ENCODE assay signal across 8 cellular contexts in genomic region chr15:90871716-90872480, GRCh38. TPM values are rescaled to one million over a fixed set of nuclear protein-coding genes. Genes with fewer than 3 reads are reported as not detected.
DNase-seq lines count a peak whose midpoint lies in the region; ATAC-seq and TF ChIP-seq lines count a peak whose summit lies in the region.

No MANE protein-coding gene starts in this region.

- peak overlapping the region; percentile 67 for H3K4me3 Mint-ChIP-seq in endodermal cell
- peak overlapping the region; percentile 77 to 93 (median 86) for H3K4me3 Mint-ChIP-seq in naive B cell

- intact Hi-C loops in sciatic nerve (cut with DNase I), result no loop called here

- H3K4me3 ChIP-seq in ACC112 (ENCODE audit: low read depth, low read length), result peak overlapping the region; percentile 85
- H3K4me3 ChIP-seq in SJCRH30, result peak overlapping the region; percentile 72
- peak overlapping the region; percentile 84 for H3K4me3 ChIP-seq in endodermal cell (ENCODE audit: low read length)

- H3K79me2 ChIP-seq in ACC112 (ENCODE audit: control insufficient read depth, insufficient read depth, low read length, unreplicated experiment), result peaks cover 52% of the 10 kb centered on the region

- H3K27ac Mint-ChIP-seq in endodermal cell (peak overlapping the region; percentile 86), naive B cell (peak overlapping the region in 4 of 6 donors; percentile 24 to 89 (median 82))

- H3K36me3 ChIP-seq in ACC112 (ENCODE audit: insufficient read depth, low read length) (0 out of 2 replicates have a peak, but pooled peaks cover 3% of the 10 kb centered on the region), SJCRH30 (no peaks in the 10 kb centered on the region; the same call in 1 of the 2 replicates), endodermal cell (ENCODE audit: control insufficient read depth, insufficient read depth, low read length) (peaks cover 7% of the 10 kb centered on the region)

- H3K27me3 ChIP-seq in ACC112 (ENCODE audit: insufficient read depth, low read length) (no peaks in the 10 kb centered on the region), SJCRH30 (no peaks in the 10 kb centered on the region), endodermal cell (ENCODE audit: control insufficient read depth, insufficient read depth, low read length, poor library complexity, severe bottlenecking) (no peaks in the 10 kb centered on the region)

- TF ChIP-seq POLR2A in GM18526 (IDR thresholded peaks at IDR 0.05; ENCODE audit: extremely low read depth, insufficient read length), result peak; percentile 7

- peaks cover 61% of the 10 kb centered on the region for H3K4me1 Mint-ChIP-seq in endodermal cell
- peaks cover 35 to 53% (median 41%) of the 10 kb centered on the region in 3 donors for H3K4me1 Mint-ChIP-seq in naive B cell

- peak overlapping the region; percentile 57 for H3K9ac ChIP-seq in endodermal cell (ENCODE audit: extremely low read depth, low read length, poor library complexity, severe bottlenecking)

- DNase-seq in SJCRH30 (peak in 1 of 2 experiments; percentile 31), endodermal cell (peak; percentile 86), naive B cell (no peak), mesenteric fat pad (ENCODE audit: low spot score) (no peak), SIG-M5 treated with dmso at 0.1 percent for 504 hours (lab: John Stamatoyannopoulos, UW; ENCODE audit: unreplicated experiment) (no peak), sciatic nerve (ENCODE audit: low spot score) (no peak)

- H3K9me3 Mint-ChIP-seq in endodermal cell, result no peaks in the 10 kb centered on the region
- H3K9me3 Mint-ChIP-seq in naive B cell, result no peaks in the 10 kb centered on the region

- H3K27me3 Mint-ChIP-seq in endodermal cell (ENCODE audit: insufficient read depth) (no peaks in the 10 kb centered on the region), naive B cell (no peaks in the 10 kb centered on the region)

- H3K4me1 ChIP-seq in ACC112 (ENCODE audit: control insufficient read depth, insufficient read depth, low read length, unreplicated experiment) (peaks cover 48% of the 10 kb centered on the region), SJCRH30 (peaks cover 44% of the 10 kb centered on the region), endodermal cell (ENCODE audit: control insufficient read depth, insufficient read depth, low read length) (peaks cover 44% of the 10 kb centered on the region)

- TF ChIP-seq CTCF in endodermal cell (conservative IDR thresholded peaks at IDR 0.05), result no peak

- H2AFZ ChIP-seq in ACC112 (ENCODE audit: low read length, unreplicated experiment), result peak overlapping the region; percentile 37

- peaks cover 11% of the 10 kb centered on the region for H3K36me3 Mint-ChIP-seq in endodermal cell (ENCODE audit: low read depth)
- peaks cover 0 to 6% of the 10 kb centered on the region in 2 donors for H3K36me3 Mint-ChIP-seq in naive B cell

- WGBS in endodermal cell (ENCODE audit: insufficient coverage in 1 of 2, insufficient read length in 1 of 2), 2 experiments, result 1 to 3% methylated on average over 32 to 77 of the region's 77 CpGs

- H3K27ac ChIP-seq in ACC112 (ENCODE audit: low read depth, low read length), result peak overlapping the region; percentile 77
- H3K27ac ChIP-seq in SJCRH30, result peak overlapping the region; percentile 61
- no peak overlapping the region for H3K27ac ChIP-seq in endodermal cell (ENCODE audit: low read depth, low read length)

- ATAC-seq in naive B cell (ENCODE audit: low read depth in 2 of 2), result peak; percentile 32 to 35
- no peak for ATAC-seq in sciatic nerve

- H3K9me3 ChIP-seq in SJCRH30 (replicated peaks) (no peaks in the 10 kb centered on the region), endodermal cell (ENCODE audit: control insufficient read depth, low read length) (no peaks in the 10 kb centered on the region)

RNA-seq across cellular contexts. Expression of gene FURIN, which starts 3.5 kb away (rescaled TPM):
- 12.0 and 12.6 TPM in 2 replicates for total RNA-seq in SJCRH30 (2014; rRNA removed; shearing (Covaris generic))
- 100 to 1,000 TPM in 1 of 2 donors, 10 to 100 TPM in 1; 96.3 to 108 TPM for total RNA-seq in endodermal cell
- polyA plus RNA-seq in endodermal cell (2013, experiment 1 of 2), result 25.2 TPM
- polyA plus RNA-seq in endodermal cell (2013, experiment 2 of 2), result 29.1 TPM
- 1 to 10 TPM; 3.7 to 9.8 (median 5.8) TPM for polyA plus RNA-seq in naive B cell (ENCODE audit: low read depth in 6 of 6)
- total RNA-seq in mesenteric fat pad, result 99.8 TPM
- total RNA-seq in sciatic nerve, result 51.6 TPM

RNA-seq across cellular contexts. Expression of gene FES, which starts 12.4 kb away (rescaled TPM):
- 0.25 and 1.1 TPM in 2 replicates for total RNA-seq in SJCRH30 (2014; rRNA removed; shearing (Covaris generic))
- total RNA-seq in endodermal cell (10 to 100 TPM; 25.9 to 29.9 TPM), mesenteric fat pad (68.4 TPM), sciatic nerve (44.8 TPM)
- 6.0 TPM for polyA plus RNA-seq in endodermal cell (2013, experiment 1 of 2)
- polyA plus RNA-seq in endodermal cell (2013, experiment 2 of 2), result 4.3 TPM
- polyA plus RNA-seq in naive B cell (ENCODE audit: low read depth in 6 of 6), result 10 to 100 TPM in 2 of 6 donors, 1 to 10 TPM in 4; 4.1 to 17.2 (median 7.9) TPM

RNA-seq across cellular contexts. Expression of gene MAN2A2, which starts 31.2 kb away (rescaled TPM):
- total RNA-seq in SJCRH30 (2014; rRNA removed; shearing (Covaris generic)), result 11.0 and 12.6 TPM in 2 replicates
- total RNA-seq in endodermal cell (10 to 100 TPM; 41.0 to 62.9 TPM), mesenteric fat pad (104 TPM), sciatic nerve (150 TPM)
- polyA plus RNA-seq in endodermal cell (2013, experiment 1 of 2), result 43.7 TPM
- polyA plus RNA-seq in endodermal cell (2013, experiment 2 of 2), result 41.1 TPM
- polyA plus RNA-seq in naive B cell (ENCODE audit: low read depth in 6 of 6), result 1 to 10 TPM; 1.4 to 8.9 (median 6.5) TPM

Comparison
In these comparisons a context has a peak if more than half of its experiments do, and no peak if none do; other contexts are left out.
1. RNA of gene FES, which starts 12.4 kb away (total RNA-seq): 68.4 TPM in mesenteric fat pad (single experiment), 44.8 TPM in sciatic nerve (single experiment) and 25.9 to 29.9 TPM in endodermal cell; 0.25 to 1.1 TPM in SJCRH30; every median in the first group is over 10 times any median in the second.
2. Peak in every context shown above with its lines, with median percentiles within 50 percentile points of each other: H3K4me3 ChIP-seq.